Comparison of ENCODE assay signal across 8 cellular contexts in the genomic region with DNA sequence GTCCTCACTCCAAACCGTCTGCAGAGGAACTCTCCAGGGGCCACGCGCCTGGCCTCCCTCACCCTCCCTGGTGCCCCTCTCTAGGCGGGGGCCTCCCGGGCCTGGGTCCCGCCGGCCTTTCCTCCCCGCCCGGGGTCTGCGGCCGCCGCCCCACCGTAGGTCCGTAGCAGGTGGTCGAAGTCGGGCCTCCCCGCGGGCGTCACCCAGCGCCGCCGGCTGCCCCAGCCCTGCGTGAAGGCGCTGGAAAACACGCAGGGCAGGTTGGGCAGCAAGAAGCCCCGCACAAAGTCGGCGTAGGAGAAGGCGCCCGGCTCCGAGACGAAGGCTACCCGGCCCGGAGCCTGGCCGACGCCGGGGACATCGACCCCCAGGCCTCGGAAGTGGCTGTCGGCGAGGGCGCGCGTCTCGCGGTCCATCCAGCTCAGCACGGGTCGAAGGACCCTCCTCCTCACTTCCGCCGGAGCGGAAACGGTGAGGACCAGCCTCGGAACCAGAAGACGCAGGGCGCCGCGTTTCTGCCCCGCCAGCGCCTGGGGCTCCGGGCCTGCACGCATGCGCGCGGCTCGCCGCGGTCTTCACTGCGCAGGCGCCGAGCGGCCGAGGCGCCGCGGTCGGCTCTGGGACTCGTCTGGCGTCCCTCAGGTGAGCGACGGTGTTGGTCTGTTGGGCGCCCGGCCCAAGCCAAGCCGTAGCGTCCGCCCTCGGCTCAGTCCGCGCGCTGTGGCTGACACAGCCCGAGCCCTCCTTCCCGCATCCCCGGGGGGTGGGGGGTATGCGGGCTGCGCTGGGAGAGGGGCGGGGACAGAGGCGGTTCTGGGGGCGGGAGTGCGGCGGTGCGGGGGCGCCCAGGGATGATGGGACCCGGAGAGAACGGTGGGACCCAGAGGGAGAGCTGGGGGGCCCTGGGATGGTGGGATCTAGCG. TPM values are rescaled to one million over a fixed set of nuclear protein-coding genes. Genes with fewer than 3 reads are reported as not detected.
DNase-seq lines count a peak whose midpoint lies in the region; ATAC-seq and TF ChIP-seq lines count a peak whose summit lies in the region.

A gene with protein sequence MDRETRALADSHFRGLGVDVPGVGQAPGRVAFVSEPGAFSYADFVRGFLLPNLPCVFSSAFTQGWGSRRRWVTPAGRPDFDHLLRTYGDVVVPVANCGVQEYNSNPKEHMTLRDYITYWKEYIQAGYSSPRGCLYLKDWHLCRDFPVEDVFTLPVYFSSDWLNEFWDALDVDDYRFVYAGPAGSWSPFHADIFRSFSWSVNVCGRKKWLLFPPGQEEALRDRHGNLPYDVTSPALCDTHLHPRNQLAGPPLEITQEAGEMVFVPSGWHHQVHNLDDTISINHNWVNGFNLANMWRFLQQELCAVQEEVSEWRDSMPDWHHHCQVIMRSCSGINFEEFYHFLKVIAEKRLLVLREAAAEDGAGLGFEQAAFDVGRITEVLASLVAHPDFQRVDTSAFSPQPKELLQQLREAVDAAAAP (minus strand): TSS at position 445 of the 923 bp plus-strand sequence. CDS start 29 bp downstream, at position 416.
Gene SNAP47, plus strand, starts transcription at position 578 of the 923 bp plus-strand sequence. CDS start 12,302 bp downstream, outside the sequence.

- CTCF ChIA-PET in activated CD4-positive, alpha-beta T cell treated with anti-CD3 and anti-CD28 coated beads for 36 hours (lab: Charles Lee) = interaction anchor here (0.7 to 1.7 kb wide), 2 partner anchors 219 to 1136 kb away, joined by 3 to 6 read pairs; no protein-coding TSS in a partner anchor

- no peaks in the 10 kb centered on the region for H3K27me3 Mint-ChIP-seq in activated CD4-positive, alpha-beta T cell treated with anti-CD3 and anti-CD28 coated beads for 36 hours

- DNase-seq in AML-193 (lab: John Stamatoyannopoulos, UW) (peak; percentile 75 to 81), NCI-H510A treated with DMSO at 0.1 percent for 48 hours (lab: John Stamatoyannopoulos, UW) (peak; percentile 93), choroid plexus epithelial cell (ENCODE audit: low read depth) (peak; percentile 93), kidney tubule cell (ENCODE audit: low spot score) (peak; percentile 94)
- peak; percentile 95 for DNase-seq in activated CD4-positive, alpha-beta T cell treated with anti-CD3 and anti-CD28 coated beads for 36 hours
- peak; percentile 83 to 87 for DNase-seq in stimulated activated CD4-positive, alpha-beta T cell treated with anti-CD3 and anti-CD28 coated beads, Interleukin-1b, Interleukin-23, amount 100 ng/mL, for 1 hour (ENCODE audit: low read depth in 2 of 2)

- POLR2A ChIA-PET in activated CD4-positive, alpha-beta T cell treated with anti-CD3 and anti-CD28 coated beads for 36 hours (lab: Charles Lee) = interaction anchor here (0.6 kb wide), 2 partner anchors 200 to 724 kb away, joined by 3 to 6 read pairs; no protein-coding TSS in a partner anchor

- peak; percentile 87 for TF ChIP-seq POLR2A in GM19193 (IDR thresholded peaks at IDR 0.05; ENCODE audit: extremely low read depth, insufficient read depth, insufficient read length)

- peaks cover 24% of the 10 kb centered on the region for H3K4me1 Mint-ChIP-seq in activated CD4-positive, alpha-beta T cell treated with anti-CD3 and anti-CD28 coated beads for 36 hours

- peak within 1 kb of the TSS; percentile 89 for H3K4me3 Mint-ChIP-seq in activated CD4-positive, alpha-beta T cell treated with anti-CD3 and anti-CD28 coated beads for 36 hours

- peaks cover 11% of the 10 kb centered on the region for H3K36me3 Mint-ChIP-seq in activated CD4-positive, alpha-beta T cell treated with anti-CD3 and anti-CD28 coated beads for 36 hours (ENCODE audit: low read depth)

- H3K27ac Mint-ChIP-seq in activated CD4-positive, alpha-beta T cell treated with anti-CD3 and anti-CD28 coated beads for 36 hours = peak within 1 kb of the TSS; percentile 86

- ATAC-seq in HG03432 (IDR thresholded peaks at IDR 0.05; ENCODE audit: unreplicated experiment) = peak; percentile 94
- ATAC-seq in activated CD4-positive, alpha-beta T cell treated with anti-CD3 and anti-CD28 coated beads for 36 hours = peak; percentile 94

- no peaks in the 10 kb centered on the region for H3K9me3 Mint-ChIP-seq in activated CD4-positive, alpha-beta T cell treated with anti-CD3 and anti-CD28 coated beads for 36 hours (ENCODE audit: low read depth)

- intact Hi-C loops in activated CD4-positive, alpha-beta T cell treated with anti-CD3 and anti-CD28 coated beads for 36 hours (cut with DNase I, micrococcal nuclease) = loop anchor here (1.0 to 10.0 kb wide), 12 partner anchors 27 to 850 kb away; partner anchors contain the start of genes ZNF678 (in 2 of the 2), ARF1 (in 1 of the 2), C1orf35 (in 1 of the 2) and TRIM11 (in 1 of the 2)

- peak within 1 kb of the TSS; percentile 95 for H3K4me3 ChIP-seq in choroid plexus epithelial cell (ENCODE audit: low read depth, low read length)

- no peak for TF ChIP-seq CTCF in choroid plexus epithelial cell (conservative IDR thresholded peaks at IDR 0.05; ENCODE audit: low read depth, low read length)

RNA-seq across cellular contexts. Expression of the first gene that starts in this region (rescaled TPM):
- total RNA-seq in activated CD4-positive, alpha-beta T cell treated with anti-CD3 and anti-CD28 coated beads for 36 hours = 10 to 100 TPM; 14.4 to 18.1 TPM

RNA-seq across cellular contexts. Expression of gene SNAP47, which starts in this region (rescaled TPM):
- total RNA-seq in activated CD4-positive, alpha-beta T cell treated with anti-CD3 and anti-CD28 coated beads for 36 hours = 10 to 100 TPM; 30.3 to 31.2 TPM

Comparison
In these comparisons a context has a peak if more than half of its experiments do, and no peak if none do; other contexts are left out.
1. Peak in every context shown above with its lines: DNase-seq, ATAC-seq and H3K4me3 ChIP-seq.